ENCODE assay signal across 1 cellular context in genomic region chr13:42028113-42028799, GRCh38.
TF ChIP-seq lines count a peak whose summit lies in the region.

No MANE protein-coding gene starts in this region.

TF ChIP-seq in HepG2, 621 proteins besides CTCF, POLR2A, EP300 and RAD21 (continued from another document and continues in another):
- TF ChIP-seq NFE2L1 (CRISPR knock-in tag; IDR thresholded peaks at IDR 0.05; ENCODE audit: borderline replicate concordance) (no peak), KLF11 (CRISPR knock-in tag; IDR thresholded peaks at IDR 0.05) (no peak), ZKSCAN1 (IDR thresholded peaks at IDR 0.05; ENCODE audit: low read length) (no peak), ZNF614 (CRISPR knock-in tag; IDR thresholded peaks at IDR 0.05; ENCODE audit: borderline replicate concordance) (no peak), CEBPZ (IDR thresholded peaks at IDR 0.05; ENCODE audit: low read length) (no peak), RFX1 (IDR thresholded peaks at IDR 0.05) (peak; percentile 86), STAT5B (CRISPR knock-in tag; IDR thresholded peaks at IDR 0.05) (no peak), ZNF746 (CRISPR knock-in tag; IDR thresholded peaks at IDR 0.05) (no peak), CCDC6 (CRISPR knock-in tag; IDR thresholded peaks at IDR 0.05) (no peak), ZFX (CRISPR knock-in tag; IDR thresholded peaks at IDR 0.05; ENCODE audit: low read depth) (peak; percentile 25; the same call in 1 of the 2 replicates), ADNP (CRISPR knock-in tag; IDR thresholded peaks at IDR 0.05) (no peak), PPARG (CRISPR knock-in tag; conservative IDR thresholded peaks at IDR 0.05) (no peak), SKI (IDR thresholded peaks at IDR 0.05; ENCODE audit: partially characterized antibody) (peak; percentile 28), ZNF550 (CRISPR knock-in tag; IDR thresholded peaks at IDR 0.05; ENCODE audit: borderline replicate concordance) (no peak), ZNF609 (CRISPR knock-in tag; IDR thresholded peaks at IDR 0.05; ENCODE audit: borderline replicate concordance) (0 out of 2 replicates have a peak, but pooled peaks have one; percentile 30), SUZ12 (IDR thresholded peaks at IDR 0.05; ENCODE audit: low read depth, low read length) (no peak), ZSCAN29 (CRISPR knock-in tag; conservative IDR thresholded peaks at IDR 0.05) (0 out of 2 replicates have a peak, but pooled peaks have one; percentile 38), ZNF468 (CRISPR knock-in tag; IDR thresholded peaks at IDR 0.05) (no peak), FOXJ3 (CRISPR knock-in tag; IDR thresholded peaks at IDR 0.05; ENCODE audit: borderline replicate concordance) (no peak), ZNF121 (CRISPR knock-in tag; IDR thresholded peaks at IDR 0.05) (no peak), NCOR1 (IDR thresholded peaks at IDR 0.05; ENCODE audit: borderline replicate concordance, low read length) (peak; percentile 52; the same call in 1 of the 2 replicates), KDM5B (CRISPR knock-in tag; IDR thresholded peaks at IDR 0.05; ENCODE audit: borderline replicate concordance) (no peak), PTBP1 (IDR thresholded peaks at IDR 0.05; ENCODE audit: low read depth, low read length, poor library complexity, severe bottlenecking) (no peak), MTA1 (CRISPR knock-in tag; IDR thresholded peaks at IDR 0.05; ENCODE audit: borderline replicate concordance) (no peak), ZNF431 (CRISPR knock-in tag; IDR thresholded peaks at IDR 0.05; ENCODE audit: borderline replicate concordance, low read depth) (no peak), SETDB1 (CRISPR knock-in tag; IDR thresholded peaks at IDR 0.05; ENCODE audit: borderline replicate concordance) (no peak), SRSF1 (optimal IDR thresholded peaks at IDR 0.05; ENCODE audit: low read depth, low read length) (no peak), HNRNPK (IDR thresholded peaks at IDR 0.05; ENCODE audit: low read depth, low read length, poor library complexity, severe bottlenecking) (no peak), TBX3 (IDR thresholded peaks at IDR 0.05; ENCODE audit: borderline replicate concordance) (peak; percentile 39; the same call in 1 of the 2 replicates), MXI1 (IDR thresholded peaks at IDR 0.05; ENCODE audit: borderline replicate concordance, low read depth, low read length) (peak; percentile 51; the same call in 2 of the 3 replicates), SNAPC5 (CRISPR knock-in tag; IDR thresholded peaks at IDR 0.05; ENCODE audit: borderline replicate concordance) (no peak), ZNF776 (CRISPR knock-in tag; IDR thresholded peaks at IDR 0.05) (no peak), ZGPAT (CRISPR knock-in tag; IDR thresholded peaks at IDR 0.05) (no peak), ZNF335 (CRISPR knock-in tag; IDR thresholded peaks at IDR 0.05) (no peak), SAP130 (CRISPR knock-in tag; IDR thresholded peaks at IDR 0.05; ENCODE audit: low read depth) (peak; percentile 30; the same call in 1 of the 2 replicates), XRCC5 (optimal IDR thresholded peaks at IDR 0.05; ENCODE audit: low read length) (no peak), AGO1 (IDR thresholded peaks at IDR 0.05; ENCODE audit: low read depth, low read length, poor library complexity, severe bottlenecking) (no peak), EHMT2 (IDR thresholded peaks at IDR 0.05; ENCODE audit: borderline replicate concordance, low read depth, low read length) (no peak; the same call in 1 of the 2 replicates), KDM6A (CRISPR knock-in tag; IDR thresholded peaks at IDR 0.05; ENCODE audit: low read depth) (peak; percentile 33; the same call in 1 of the 2 replicates), ZNF788 (CRISPR knock-in tag; IDR thresholded peaks at IDR 0.05; ENCODE audit: borderline replicate concordance) (0 out of 2 replicates have a peak, but pooled peaks have one; percentile 23), ZNF737 (CRISPR knock-in tag; IDR thresholded peaks at IDR 0.05; ENCODE audit: borderline replicate concordance) (no peak), FOXK2 (IDR thresholded peaks at IDR 0.05) (0 out of 2 replicates have a peak, but pooled peaks have one; percentile 24), TFAP4 (IDR thresholded peaks at IDR 0.05; ENCODE audit: borderline replicate concordance, low read depth) (0 out of 2 replicates have a peak, but pooled peaks have one; percentile 24), ZNF709 (CRISPR knock-in tag; IDR thresholded peaks at IDR 0.05) (no peak), CHCHD3 (CRISPR knock-in tag; IDR thresholded peaks at IDR 0.05) (no peak), JUN (CRISPR knock-in tag; IDR thresholded peaks at IDR 0.05) (0 out of 2 replicates have a peak, but pooled peaks have one; percentile 26), HNF4G (IDR thresholded peaks at IDR 0.05; ENCODE audit: borderline replicate concordance, low read depth, low read length) (peak; percentile 85), HNF4G (CRISPR knock-in tag; IDR thresholded peaks at IDR 0.05; ENCODE audit: borderline replicate concordance, low read depth) (peak; percentile 53; the same call in 1 of the 2 replicates), ZNF792 (CRISPR knock-in tag; IDR thresholded peaks at IDR 0.05) (no peak), ATF1 (CRISPR knock-in tag; IDR thresholded peaks at IDR 0.05) (no peak), FOXO1 (CRISPR knock-in tag; IDR thresholded peaks at IDR 0.05) (no peak; the same call in 1 of the 2 replicates), ZNF367 (CRISPR knock-in tag; IDR thresholded peaks at IDR 0.05; ENCODE audit: borderline replicate concordance) (no peak), SOX6 (IDR thresholded peaks at IDR 0.05) (no peak), SOX6 (CRISPR knock-in tag; IDR thresholded peaks at IDR 0.05) (peak; percentile 31; the same call in 1 of the 2 replicates)
- TF ChIP-seq, protein P1, sequence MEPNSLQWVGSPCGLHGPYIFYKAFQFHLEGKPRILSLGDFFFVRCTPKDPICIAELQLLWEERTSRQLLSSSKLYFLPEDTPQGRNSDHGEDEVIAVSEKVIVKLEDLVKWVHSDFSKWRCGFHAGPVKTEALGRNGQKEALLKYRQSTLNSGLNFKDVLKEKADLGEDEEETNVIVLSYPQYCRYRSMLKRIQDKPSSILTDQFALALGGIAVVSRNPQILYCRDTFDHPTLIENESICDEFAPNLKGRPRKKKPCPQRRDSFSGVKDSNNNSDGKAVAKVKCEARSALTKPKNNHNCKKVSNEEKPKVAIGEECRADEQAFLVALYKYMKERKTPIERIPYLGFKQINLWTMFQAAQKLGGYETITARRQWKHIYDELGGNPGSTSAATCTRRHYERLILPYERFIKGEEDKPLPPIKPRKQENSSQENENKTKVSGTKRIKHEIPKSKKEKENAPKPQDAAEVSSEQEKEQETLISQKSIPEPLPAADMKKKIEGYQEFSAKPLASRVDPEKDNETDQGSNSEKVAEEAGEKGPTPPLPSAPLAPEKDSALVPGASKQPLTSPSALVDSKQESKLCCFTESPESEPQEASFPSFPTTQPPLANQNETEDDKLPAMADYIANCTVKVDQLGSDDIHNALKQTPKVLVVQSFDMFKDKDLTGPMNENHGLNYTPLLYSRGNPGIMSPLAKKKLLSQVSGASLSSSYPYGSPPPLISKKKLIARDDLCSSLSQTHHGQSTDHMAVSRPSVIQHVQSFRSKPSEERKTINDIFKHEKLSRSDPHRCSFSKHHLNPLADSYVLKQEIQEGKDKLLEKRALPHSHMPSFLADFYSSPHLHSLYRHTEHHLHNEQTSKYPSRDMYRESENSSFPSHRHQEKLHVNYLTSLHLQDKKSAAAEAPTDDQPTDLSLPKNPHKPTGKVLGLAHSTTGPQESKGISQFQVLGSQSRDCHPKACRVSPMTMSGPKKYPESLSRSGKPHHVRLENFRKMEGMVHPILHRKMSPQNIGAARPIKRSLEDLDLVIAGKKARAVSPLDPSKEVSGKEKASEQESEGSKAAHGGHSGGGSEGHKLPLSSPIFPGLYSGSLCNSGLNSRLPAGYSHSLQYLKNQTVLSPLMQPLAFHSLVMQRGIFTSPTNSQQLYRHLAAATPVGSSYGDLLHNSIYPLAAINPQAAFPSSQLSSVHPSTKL (CRISPR knock-in tag; IDR thresholded peaks at IDR 0.05): peak; percentile 56; the same call in 1 of the 2 replicates
- TF ChIP-seq, protein P2, sequence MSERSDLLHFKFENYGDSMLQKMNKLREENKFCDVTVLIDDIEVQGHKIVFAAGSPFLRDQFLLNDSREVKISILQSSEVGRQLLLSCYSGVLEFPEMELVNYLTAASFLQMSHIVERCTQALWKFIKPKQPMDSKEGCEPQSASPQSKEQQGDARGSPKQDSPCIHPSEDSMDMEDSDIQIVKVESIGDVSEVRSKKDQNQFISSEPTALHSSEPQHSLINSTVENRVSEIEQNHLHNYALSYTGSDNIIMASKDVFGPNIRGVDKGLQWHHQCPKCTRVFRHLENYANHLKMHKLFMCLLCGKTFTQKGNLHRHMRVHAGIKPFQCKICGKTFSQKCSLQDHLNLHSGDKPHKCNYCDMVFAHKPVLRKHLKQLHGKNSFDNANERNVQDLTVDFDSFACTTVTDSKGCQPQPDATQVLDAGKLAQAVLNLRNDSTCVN (CRISPR knock-in tag; IDR thresholded peaks at IDR 0.05; ENCODE audit: borderline replicate concordance): no peak
- TF ChIP-seq, protein P3, sequence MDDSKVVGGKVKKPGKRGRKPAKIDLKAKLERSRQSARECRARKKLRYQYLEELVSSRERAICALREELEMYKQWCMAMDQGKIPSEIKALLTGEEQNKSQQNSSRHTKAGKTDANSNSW (CRISPR knock-in tag; IDR thresholded peaks at IDR 0.05; ENCODE audit: borderline replicate concordance): no peak
